Comparison of ENCODE assay signal across 33 cellular contexts in genomic region chr17:45742251-45742650, GRCh38. TPM values are rescaled to one million over a fixed set of nuclear protein-coding genes. Genes with fewer than 3 reads are reported as not detected.
"Had no signal": no experiment of that assay in that cellular context is flagged by ENCODE, and none has a peak within 500 bp of the region (broad histone marks: within the 10 kb centered on the region; RNA-seq: fewer than 3 reads in every experiment).

No MANE protein-coding gene starts in this region.

- DNase-seq: activated CD4-positive, alpha-beta T cell treated with anti-CD3 and anti-CD28 coated beads for 36 hours; activated CD4-positive, alpha-beta T cell treated with anti-CD3 and anti-CD28 coated beads, Interleukin-2, amount 10 ng/mL, durations not matched to agents 7 days and 5 days; activated CD4-positive, alpha-beta T cell treated with anti-CD3 and anti-CD28 coated beads, Interleukin-2, amount 50 U/mL, for 48 hours; activated CD8-positive, alpha-beta memory T cell treated with anti-CD3 and anti-CD28 coated beads, Interleukin-2, amount 50 U/mL, for 4 hours; activated gamma-delta T cell treated with Interleukin-2 at 50 U/mL for 16 hours; activated naive CD4-positive, alpha-beta T cell treated with anti-CD3 and anti-CD28 coated beads for 36 hours; activated T-cell treated with anti-CD3 and anti-CD28 coated beads for 4 hours; activated T-cell treated with anti-CD3 and anti-CD28 coated beads, Interleukin-2, amount 50 U/mL, for 4 hours; adrenal gland; caudate nucleus; NCI-H1092 treated with DMSO at 0.1 percent for 48 hours; NCI-H1417; NCI-H146; NCI-H187; NCI-H2029 treated with DMSO at 0.1 percent for 48 hours; NCI-H2107; NCI-H2171; NCI-H226; NCI-H446 treated with DMSO at 0.1 percent for 48 hours; NCI-H524; PC-3; Peyer's patch; RPMI8226; SHP77 treated with DMSO at 0.1 percent for 48 hours; SK-N-SH had no signal

- ATAC-seq: activated CD4-positive, alpha-beta T cell treated with anti-CD3 and anti-CD28 coated beads for 36 hours; activated CD4-positive, CD25-positive, alpha-beta regulatory T cell treated with anti-CD3 and anti-CD28 coated beads, Interleukin-2, amount 50 U/mL, for 24 hours; activated naive CD4-positive, alpha-beta T cell treated with anti-CD3 and anti-CD28 coated beads, Interleukin-2, amount 50 U/mL, for 72 hours; activated T-cell treated with anti-CD3 and anti-CD28 coated beads, Interleukin-2, amount 50 U/mL, for 4 hours; K562; PC-3; WTC11 had no signal

- H3K27ac ChIP-seq: adrenal gland, Peyer's patch, SJSA1 had no signal

- H3K4me1 ChIP-seq: adrenal gland, Peyer's patch, SJSA1 had no signal

- H3K9me3 ChIP-seq: adrenal gland, Peyer's patch, SJSA1, SK-N-SH had no signal

- H3K36me3 ChIP-seq: adrenal gland, Peyer's patch, SJSA1 had no signal

- H3K27me3 ChIP-seq: Peyer's patch had no signal

- H3K4me3 ChIP-seq: adrenal gland, K562, Peyer's patch, SJSA1 had no signal

RNA-seq across cellular contexts. Expression of gene CRHR1, which starts 41.9 kb away (rescaled TPM):
- total RNA-seq: activated CD4-positive, alpha-beta T cell treated with anti-CD3 and anti-CD28 coated beads for 36 hours; activated CD4-positive, alpha-beta T cell treated with anti-CD3 and anti-CD28 coated beads, Interleukin-2, amount 10 ng/mL, durations not matched to agents 7 days and 5 days; activated naive CD4-positive, alpha-beta T cell treated with anti-CD3 and anti-CD28 coated beads for 36 hours; activated T-cell treated with anti-CD3 and anti-CD28 coated beads, Interleukin-2, amount 50 U/mL, for 4 hours; activated T-helper 1 cell treated with anti-CD3 and anti-CD28 coated beads, Interleukin-12 subunit alpha, Interleukin-12 subunit beta, Interleukin-2, Interleukin-4 antibody, amounts not matched to agents 30 ng/mL and 10 ng/mL and 1 ng/mL, durations not matched to agents 14 hours and 24 hours and 36 hours; bronchial epithelial cell; K562; M059J; PC-3; SJSA1 had no signal
